ENCODE assay signal across 8 cellular contexts in genomic region chr22:37019309-37020191, GRCh38. TPM values are rescaled to one million over a fixed set of nuclear protein-coding genes. Genes with fewer than 3 reads are reported as not detected.
A peak's percentile ranks its signal among the peaks of the same experiment; 100 is the strongest.
DNase-seq lines count a peak whose midpoint lies in the region; ATAC-seq, FAIRE-seq and TF ChIP-seq lines count a peak whose summit lies in the region.

MPST (plus strand) TSS chr22:37019742; CDS start chr22:37019837, 95 bp downstream.
TST (minus strand) TSS chr22:37019447; CDS start chr22:37018732, 715 bp downstream.

- peak in 1 of 2 experiments; percentile 63 for DNase-seq in A549 (ENCODE audit: low read depth in 1 of 2, low spot score in 1 of 2)
- peak; percentile 69 for DNase-seq in GM12892 (ENCODE audit: insufficient read length)
- peak; percentile 66 to 67 for DNase-seq in NOMO-1 (lab: John Stamatoyannopoulos, UW; ENCODE audit: unreplicated experiment in 2 of 2)
- peak; percentile 25 for DNase-seq in activated T-helper 1 cell treated with Interleukin-2 at 50 U/mL for 16 hours (ENCODE audit: low read depth)
- peak; percentile 62 to 69 for DNase-seq in fibroblast of lung (ENCODE audit: low read depth in 2 of 2)
- DNase-seq in myocyte (ENCODE audit: low read depth): peak; percentile 82
- peak in 1 of 2 donors; percentile 80 for DNase-seq in suprapubic skin (ENCODE audit: low spot score in 2 of 2)

- H3K27ac ChIP-seq in A549 (peak within 1 kb of the TSS; percentile 99 to 100), fibroblast of lung (ENCODE audit: insufficient read depth, low read length) (peak within 1 kb of the TSS; percentile 50), suprapubic skin (peak within 1 kb of the TSS; percentile 91)

- H3K4me1 ChIP-seq in A549 (peaks cover 53% of the 10 kb centered on the region), fibroblast of lung (ENCODE audit: control insufficient read depth, extremely low read depth, insufficient read depth, low read length) (peaks cover 4% of the 10 kb centered on the region), suprapubic skin (peaks cover 60% of the 10 kb centered on the region)

- TF ChIP-seq RAD21 in A549 (conservative IDR thresholded peaks at IDR 0.05 in 1 of 2, IDR thresholded peaks at IDR 0.05 in 1 of 2): no peak

- TF ChIP-seq EP300 in A549 (IDR thresholded peaks at IDR 0.05) (no peak), suprapubic skin (IDR thresholded peaks at IDR 0.05) (no peak)

- no peaks in the 10 kb centered on the region for H4K20me1 ChIP-seq in fibroblast of lung (ENCODE audit: control insufficient read depth, extremely low read depth, insufficient read depth, low read length)

- WGBS in A549 (ENCODE audit: missing lambda C conversion rate): 0% methylated on average over 2 of the region's 107 CpGs
- WGBS in suprapubic skin: 0% methylated on average over 27 of the region's 107 CpGs

- no peaks in the 10 kb centered on the region for H3K27me3 ChIP-seq in fibroblast of lung (ENCODE audit: control insufficient read depth, insufficient read depth, low read length)
- no peaks in the 10 kb centered on the region for H3K27me3 ChIP-seq in suprapubic skin

- H2AFZ ChIP-seq in fibroblast of lung (ENCODE audit: low read length): peak within 1 kb of the TSS; percentile 96

- no peaks in the 10 kb centered on the region for H3K9me3 ChIP-seq in A549
- no peaks in the 10 kb centered on the region for H3K9me3 ChIP-seq in fibroblast of lung (ENCODE audit: control insufficient read depth, insufficient read depth, low read depth, low read length)
- H3K9me3 ChIP-seq in suprapubic skin: no peaks in the 10 kb centered on the region

- FAIRE-seq in A549 (lab: Jason Lieb, UNC) (no peak), GM12892 (lab: Jason Lieb, UNC) (peak; percentile 95)

- CTCF ChIA-PET in A549 (lab: Yijun Ruan, JAX): interaction anchor here (0.9 to 9.0 kb wide), 9 partner anchors 9 to 157 kb away, joined by 3 to 79 read pairs (median 3); no protein-coding TSS in a partner anchor

- no peak for TF ChIP-seq CTCF in A549 (IDR thresholded peaks at IDR 0.05)
- TF ChIP-seq CTCF in fibroblast of lung (conservative IDR thresholded peaks at IDR 0.05 in 1 of 2, IDR thresholded peaks at IDR 0.05 in 1 of 2; ENCODE audit: low read depth in 1 of 2, low read length in 2 of 2): no peak
- peak; percentile 48 to 49 for TF ChIP-seq CTCF in suprapubic skin (IDR thresholded peaks at IDR 0.05)

- TF ChIP-seq POLR2A in A549 (IDR thresholded peaks at IDR 0.05; ENCODE audit: low read length) (peak; percentile 49), GM12892 (IDR thresholded peaks at IDR 0.05; ENCODE audit: low read depth, low read length) (peak; percentile 45; the same call in 1 of the 2 replicates), suprapubic skin (IDR thresholded peaks at IDR 0.05) (peak in 1 of 2 donors; percentile 13)

- POLR2A ChIA-PET in A549 (lab: Yijun Ruan, JAX): interaction anchor here (0.7 to 3.3 kb wide), 4 partner anchors 13 to 178 kb away, joined by 3 to 15 read pairs (median 5); no protein-coding TSS in a partner anchor

- H3K36me3 ChIP-seq in fibroblast of lung (ENCODE audit: control insufficient read depth, insufficient read depth, low read length) (no peaks in the 10 kb centered on the region), suprapubic skin (peaks cover 5% of the 10 kb centered on the region)

- H3K79me2 ChIP-seq in fibroblast of lung (ENCODE audit: control insufficient read depth, insufficient read depth, low read length): peaks cover 5% of the 10 kb centered on the region

- ATAC-seq in A549 (peak; percentile 90 to 91), HG03103 (IDR thresholded peaks at IDR 0.05; ENCODE audit: low read depth, unreplicated experiment) (peak; percentile 66)

- H3K4me3 ChIP-seq in A549 (peak within 1 kb of the TSS; percentile 98), fibroblast of lung (replicated peaks in 1 of 4; ENCODE audit: control extremely low read depth in 1 of 4, insufficient read depth in 1 of 4, low read depth in 3 of 4, low read length in 4 of 4) (peak within 1 kb of the TSS; percentile 76 to 88 (median 84)), suprapubic skin (peak within 1 kb of the TSS; percentile 89)

- peak within 1 kb of the TSS; percentile 71 for H3K4me2 ChIP-seq in A549
- peak within 1 kb of the TSS; percentile 92 for H3K4me2 ChIP-seq in fibroblast of lung (ENCODE audit: extremely low read depth, insufficient read depth, low read length)

- H3K9ac ChIP-seq in fibroblast of lung (ENCODE audit: insufficient read depth, low read length): peak within 1 kb of the TSS; percentile 85

TF ChIP-seq in A549, 52 proteins besides CTCF, POLR2A, EP300 and RAD21 (continues in another document):
- TF ChIP-seq KDM5A (IDR thresholded peaks at IDR 0.05): no peak
- peak; percentile 40 to 68; a peak in 3 of 5 replicates for TF ChIP-seq JUN (IDR thresholded peaks at IDR 0.05)
- TF ChIP-seq CHD2 (IDR thresholded peaks at IDR 0.05; ENCODE audit: low read length, partially characterized antibody): no peak
- no peak for TF ChIP-seq EHMT2 (IDR thresholded peaks at IDR 0.05; ENCODE audit: low read depth)
- TF ChIP-seq RCOR1 (IDR thresholded peaks at IDR 0.05; ENCODE audit: low read depth, low read length): no peak
- TF ChIP-seq RFX5 (IDR thresholded peaks at IDR 0.05): no peak
- TF ChIP-seq PHF8 (IDR thresholded peaks at IDR 0.05; ENCODE audit: borderline replicate concordance, low read depth): peak; percentile 33; the same call in 1 of the 2 replicates
- no peak for TF ChIP-seq REST (IDR thresholded peaks at IDR 0.05)
- TF ChIP-seq MAFK (IDR thresholded peaks at IDR 0.05; ENCODE audit: partially characterized antibody): no peak
- TF ChIP-seq, protein P1, sequence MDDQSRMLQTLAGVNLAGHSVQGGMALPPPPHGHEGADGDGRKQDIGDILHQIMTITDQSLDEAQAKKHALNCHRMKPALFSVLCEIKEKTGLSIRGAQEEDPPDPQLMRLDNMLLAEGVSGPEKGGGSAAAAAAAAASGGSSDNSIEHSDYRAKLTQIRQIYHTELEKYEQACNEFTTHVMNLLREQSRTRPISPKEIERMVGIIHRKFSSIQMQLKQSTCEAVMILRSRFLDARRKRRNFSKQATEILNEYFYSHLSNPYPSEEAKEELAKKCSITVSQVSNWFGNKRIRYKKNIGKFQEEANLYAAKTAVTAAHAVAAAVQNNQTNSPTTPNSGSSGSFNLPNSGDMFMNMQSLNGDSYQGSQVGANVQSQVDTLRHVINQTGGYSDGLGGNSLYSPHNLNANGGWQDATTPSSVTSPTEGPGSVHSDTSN (IDR thresholded peaks at IDR 0.05): no peak
- TF ChIP-seq ESRRA (IDR thresholded peaks at IDR 0.05; ENCODE audit: borderline replicate concordance, low read length): no peak
- TF ChIP-seq CHD4 (IDR thresholded peaks at IDR 0.05; ENCODE audit: borderline replicate concordance): no peak

RNA-seq across cellular contexts. Expression of gene MPST, which starts in this region (rescaled TPM):
- polyA plus RNA-seq in A549 (2011; rRNA removed) (40.6 and 44.2 TPM in 2 replicates), A549 (2017; fragmentation: RNase III; extraction: RNeasy Plus Mini Kit Qiagen cat#74134 plus additional on column Dnase treatment) (55.4 to 63.3 TPM (median 61.8 TPM) in 3 replicates), fibroblast of lung (13.5 and 14.8 TPM in 2 replicates)
- 109 and 153 TPM in 2 replicates for polyA plus RNA-seq in A549 (2012; cell fraction: cytosol; rRNA removed)
- polyA plus RNA-seq in A549 (2012; cell fraction: nucleus; rRNA removed): 121 and 191 TPM in 2 replicates
- 20.0 and 24.3 TPM in 2 replicates for polyA minus RNA-seq in A549 (2011; rRNA and poly(A)+ RNA removed)
- 8.3 TPM for polyA plus RNA-seq in GM12892 (2012; ENCODE audit: missing spikeins)
- total RNA-seq in fibroblast of lung (51.5 and 76.8 TPM in 2 replicates), myocyte (71.5 and 109 TPM in 2 replicates), suprapubic skin (100 to 1,000 TPM in 3 of 4 donors, 10 to 100 TPM in 1; 99.0 to 171 (median 143) TPM)
- 30.6 and 37.6 TPM in 2 replicates for polyA plus RNA-seq in fibroblast of lung (2012)
- polyA minus RNA-seq in fibroblast of lung (ENCODE audit: low replicate concordance): 11.8 and 20.9 TPM in 2 replicates
- polyA plus RNA-seq in myocyte (2012): 32.2 TPM

RNA-seq across cellular contexts. Expression of gene TST, which starts in this region (rescaled TPM):
- polyA plus RNA-seq in A549 (2011; rRNA removed) (43.2 and 49.4 TPM in 2 replicates), A549 (2017; fragmentation: RNase III; extraction: RNeasy Plus Mini Kit Qiagen cat#74134 plus additional on column Dnase treatment) (36.4 to 50.1 TPM (median 49.4 TPM) in 3 replicates), fibroblast of lung (11.7 and 12.7 TPM in 2 replicates)
- polyA plus RNA-seq in A549 (2012; cell fraction: cytosol; rRNA removed): 66.1 and 85.7 TPM in 2 replicates
- polyA plus RNA-seq in A549 (2012; cell fraction: nucleus; rRNA removed): 69.8 and 75.9 TPM in 2 replicates
- polyA minus RNA-seq in A549 (2011; rRNA and poly(A)+ RNA removed): 30.3 and 39.4 TPM in 2 replicates
- 4.9 TPM for polyA plus RNA-seq in GM12892 (2012; ENCODE audit: missing spikeins)
- total RNA-seq in fibroblast of lung (21.6 and 25.4 TPM in 2 replicates), myocyte (31.9 and 32.2 TPM in 2 replicates), suprapubic skin (10 to 100 TPM; 23.2 to 56.3 (median 52.4) TPM)
- polyA plus RNA-seq in fibroblast of lung (2012): 24.5 and 25.9 TPM in 2 replicates
- 15.2 and 17.2 TPM in 2 replicates for polyA minus RNA-seq in fibroblast of lung (ENCODE audit: low replicate concordance)
- polyA plus RNA-seq in myocyte (2012): 13.3 TPM

Comparison
In these comparisons a context has a peak if more than half of its experiments do, and no peak if none do; other contexts are left out.
1. CTCF ChIP-seq: peak in suprapubic skin (2 of 2); none in A549 (single experiment) and fibroblast of lung (0 of 2).
2. Peak in every context shown above with its lines, with median percentiles within 50 percentile points of each other: H3K27ac ChIP-seq and H3K4me3 ChIP-seq.